Comparison of ENCODE assay signal across 24 cellular contexts in genomic region chr14:33556382-33557121, GRCh38.
DNase-seq lines count a peak whose midpoint lies in the region; ATAC-seq, FAIRE-seq and TF ChIP-seq lines count a peak whose summit lies in the region.
"Had no signal": no experiment of that assay in that cellular context is flagged by ENCODE, and none has a peak within 500 bp of the region (broad histone marks: within the 10 kb centered on the region; RNA-seq: fewer than 3 reads in every experiment).

No MANE protein-coding gene starts in this region.

- DNase-seq in HTR-8/SVneo (ENCODE audit: insufficient read length, low spot score): peak; percentile 22
- peak; percentile 92 for DNase-seq in bronchial epithelial cell (ENCODE audit: low read depth)
- peak; percentile 77 for DNase-seq in iris pigment epithelial cell (ENCODE audit: low read depth)
- no peak for DNase-seq in lower lobe of right lung
- no peak for DNase-seq in ascending aorta (ENCODE audit: low spot score in 2 of 2)
- DNase-seq in ACHN: no peak
- DNase-seq: activated CD8-positive, alpha-beta T cell treated with anti-CD3 and anti-CD28 coated beads for 36 hours; activated naive CD8-positive, alpha-beta T cell treated with anti-CD3 and anti-CD28 coated beads, Interleukin-2, amount 10 ng/mL, durations not matched to agents 7 days and 5 days; activated T-cell treated with anti-CD3 and anti-CD28 coated beads, Interleukin-2, amount 50 U/mL, for 72 hours; CD4-positive, CD25-positive, alpha-beta regulatory T cell; central memory CD4-positive, alpha-beta T cell; DMS79; effector memory CD4-positive, alpha-beta T cell; MG63; natural killer cell; NCI-H1694; NCI-H345; RPMI8226; stimulated activated naive CD4-positive, alpha-beta T cell treated with Interleukin-2 at 50 U/mL for 16 hours had no signal

- intact Hi-C loops in lower lobe of right lung (cut with DNase I) (no loop called here), ascending aorta (cut with DNase I) (no loop called here)

- H3K36me3 ChIP-seq in ACC112 (ENCODE audit: insufficient read depth, low read length) (no peaks in the 10 kb centered on the region), bronchial epithelial cell (ENCODE audit: control insufficient read depth, insufficient read depth, low read length) (no peaks in the 10 kb centered on the region), lower lobe of right lung (no peaks in the 10 kb centered on the region), ascending aorta (no peaks in the 10 kb centered on the region)
- H3K36me3 ChIP-seq: MG63, prostate gland had no signal

- H3K4me3 ChIP-seq in ACC112 (ENCODE audit: low read depth, low read length): 0 out of 2 replicates have a peak overlapping the region, but pooled peaks have one; percentile 2
- no peak overlapping the region for H3K4me3 ChIP-seq in bronchial epithelial cell (ENCODE audit: low read depth, low read length)
- H3K4me3 ChIP-seq in lower lobe of right lung: no peak overlapping the region
- no peak overlapping the region for H3K4me3 ChIP-seq in ascending aorta
- H3K4me3 ChIP-seq: lung, MG63, prostate gland had no signal

- TF ChIP-seq CTCF in bronchial epithelial cell (IDR thresholded peaks at IDR 0.05; ENCODE audit: insufficient read depth, low read length, severe bottlenecking): no peak
- no peak for TF ChIP-seq CTCF in lower lobe of right lung (IDR thresholded peaks at IDR 0.05)
- TF ChIP-seq CTCF in ascending aorta (IDR thresholded peaks at IDR 0.05): no peak

- no peak for FAIRE-seq in HTR-8/SVneo (lab: Jason Lieb, UNC)
- FAIRE-seq in bronchial epithelial cell (lab: Jason Lieb, UNC): no peak

- no peaks in the 10 kb centered on the region for H3K79me2 ChIP-seq in ACC112 (ENCODE audit: control insufficient read depth, insufficient read depth, low read length, unreplicated experiment)

- H2AFZ ChIP-seq in ACC112 (ENCODE audit: low read length, unreplicated experiment): peak overlapping the region; percentile 68

- peaks cover 24% of the 10 kb centered on the region for H3K4me1 ChIP-seq in ACC112 (ENCODE audit: control insufficient read depth, insufficient read depth, low read length, unreplicated experiment)
- no peaks in the 10 kb centered on the region for H3K4me1 ChIP-seq in lower lobe of right lung
- H3K4me1 ChIP-seq in ascending aorta: no peaks in the 10 kb centered on the region
- H3K4me1 ChIP-seq: prostate gland had no signal

- ATAC-seq in lower lobe of right lung: no peak
- no peak for ATAC-seq in HG03280 (IDR thresholded peaks at IDR 0.05; ENCODE audit: unreplicated experiment)
- ATAC-seq: activated CD8-positive, alpha-beta T cell treated with anti-CD3 and anti-CD28 coated beads for 36 hours; activated T-cell treated with anti-CD3 and anti-CD28 coated beads, Interleukin-2, amount 50 U/mL, for 72 hours; HCT116; natural killer cell had no signal

- H3K9me3 ChIP-seq in lower lobe of right lung (no peaks in the 10 kb centered on the region), ascending aorta (no peaks in the 10 kb centered on the region)
- H3K9me3 ChIP-seq: MG63, prostate gland had no signal

- no peaks in the 10 kb centered on the region for H3K27me3 ChIP-seq in ACC112 (ENCODE audit: insufficient read depth, low read length)
- no peaks in the 10 kb centered on the region for H3K27me3 ChIP-seq in bronchial epithelial cell (ENCODE audit: control insufficient read depth, insufficient read depth, low read length)
- no peaks in the 10 kb centered on the region for H3K27me3 ChIP-seq in lower lobe of right lung (ENCODE audit: low read depth)
- H3K27me3 ChIP-seq in ascending aorta: no peaks in the 10 kb centered on the region
- H3K27me3 ChIP-seq: MG63 had no signal

- H3K27ac ChIP-seq in ACC112 (ENCODE audit: low read depth, low read length) (peak overlapping the region; percentile 73), lower lobe of right lung (no peak overlapping the region), ascending aorta (no peak overlapping the region)
- H3K27ac ChIP-seq: prostate gland had no signal

- in situ Hi-C loops in ACHN (cut with HindIII; ENCODE audit: low pct_ligation_motif_present, low pct_unique_long_range_greater_than_20kb, low sequenced_read_pairs): no loop called here

Comparison
In these comparisons a context has a peak if more than half of its experiments do, and no peak if none do; other contexts are left out.
1. DNase-seq: peak in HTR-8/SVneo (single experiment), bronchial epithelial cell (single experiment) and iris pigment epithelial cell (single experiment); none in lower lobe of right lung (single experiment), ascending aorta (0 of 2) and ACHN (single experiment).